1 cellular context compared by ENCODE assay signal in genomic region chr11:45355706-45356041, GRCh38.
TF ChIP-seq lines count a peak whose summit lies in the region.

No MANE protein-coding gene starts in this region.

TF ChIP-seq in GM23338, 12 proteins besides CTCF, POLR2A, EP300 and RAD21 (continued from another document):
- TF ChIP-seq ZNF462 (CRISPR knock-in tag; IDR thresholded peaks at IDR 0.05) (no peak), CREB1 (CRISPR knock-in tag; IDR thresholded peaks at IDR 0.05; ENCODE audit: low read depth) (no peak)
